In genomic region chr14:38662781-38663180, GRCh38 we compare ENCODE assay signal across 22 cellular contexts.
A peak's percentile ranks its signal among the peaks of the same experiment; 100 is the strongest.
DNase-seq lines count a peak whose midpoint lies in the region; ATAC-seq and TF ChIP-seq lines count a peak whose summit lies in the region.
"Had no signal": no experiment of that assay in that cellular context is flagged by ENCODE, and none has a peak within 500 bp of the region (broad histone marks: within the 10 kb centered on the region; RNA-seq: fewer than 3 reads in every experiment).

No MANE protein-coding gene starts in this region.

- H3K36me3 Mint-ChIP-seq in nephron progenitor cell (ENCODE audit: low read depth): no peaks in the 10 kb centered on the region
- H3K36me3 Mint-ChIP-seq: brain; CD4-positive, alpha-beta memory T cell; natural killer cell; stimulated activated memory B cell treated with anti-CD40 and anti-IgM and Interleukin-4, amounts not matched to agents 10 μg/mL and 1 μg/mL and 100 μg/mL, for 72 hours; T-cell had no signal

- peak overlapping the region; percentile 18 for H3K27ac Mint-ChIP-seq in nephron progenitor cell
- H3K27ac Mint-ChIP-seq: activated CD4-positive, alpha-beta T cell treated with anti-CD3 and anti-CD28 coated beads, Interleukin-2, amount 10 ng/mL, durations not matched to agents 7 days and 5 days; activated T-helper 2 cell treated with anti-CD3 and anti-CD28 coated beads, Interferon-gamma antibody, Interleukin-2, Interleukin-4, amounts not matched to agents 10 μg/mL and 5 μg/mL and 100 μg/mL, durations not matched to agents 14 hours and 24 hours and 36 hours; brain; natural killer cell; stimulated activated memory B cell treated with anti-CD40 and anti-IgM and Interleukin-4, amounts not matched to agents 10 μg/mL and 1 μg/mL and 100 μg/mL, for 72 hours; T-cell had no signal

- no peaks in the 10 kb centered on the region for H3K79me2 ChIP-seq in PC-3 (ENCODE audit: low read length)

- H3K9me3 Mint-ChIP-seq in nephron progenitor cell: no peaks in the 10 kb centered on the region
- H3K9me3 Mint-ChIP-seq: activated CD4-positive, alpha-beta T cell treated with anti-CD3 and anti-CD28 coated beads, Interleukin-2, amount 10 ng/mL, durations not matched to agents 7 days and 5 days; activated T-helper 2 cell treated with anti-CD3 and anti-CD28 coated beads, Interferon-gamma antibody, Interleukin-2, Interleukin-4, amounts not matched to agents 10 μg/mL and 5 μg/mL and 100 μg/mL, durations not matched to agents 14 hours and 24 hours and 36 hours; brain had no signal

- H2AFZ ChIP-seq in PC-3 (ENCODE audit: low read length): no peak overlapping the region

- POLR2A ChIA-PET in PC-3 (lab: Charles Lee; ENCODE audit: unreplicated experiment): no interaction called here

- H3K4me2 ChIP-seq in PC-3 (ENCODE audit: low read length): no peak overlapping the region

- no peaks in the 10 kb centered on the region for H3K4me1 ChIP-seq in PC-3 (ENCODE audit: insufficient read depth, low read length)
- no peaks in the 10 kb centered on the region for H3K4me1 ChIP-seq in effector memory CD4-positive, alpha-beta T cell (ENCODE audit: control insufficient read depth, insufficient read depth, low read length, poor library complexity, severe bottlenecking)
- H3K4me1 ChIP-seq: gastrocnemius medialis had no signal

- peaks cover 9% of the 10 kb centered on the region for H3K4me1 Mint-ChIP-seq in nephron progenitor cell
- H3K4me1 Mint-ChIP-seq: activated CD4-positive, alpha-beta T cell treated with anti-CD3 and anti-CD28 coated beads, Interleukin-2, amount 10 ng/mL, durations not matched to agents 7 days and 5 days; CD4-positive, alpha-beta memory T cell; natural killer cell; stimulated activated memory B cell treated with anti-CD40 and anti-IgM and Interleukin-4, amounts not matched to agents 10 μg/mL and 1 μg/mL and 100 μg/mL, for 72 hours; T-cell had no signal

- no peaks in the 10 kb centered on the region for H3K9me2 ChIP-seq in PC-3 (replicated peaks; ENCODE audit: low read length)

- no peaks in the 10 kb centered on the region for H3K36me3 ChIP-seq in PC-3 (ENCODE audit: low read depth, low read length)
- no peaks in the 10 kb centered on the region for H3K36me3 ChIP-seq in effector memory CD4-positive, alpha-beta T cell (ENCODE audit: control insufficient read depth, insufficient read depth, low read length)
- H3K36me3 ChIP-seq: gastrocnemius medialis, thoracic aorta had no signal

- intact Hi-C loops in PC-3 (cut with micrococcal nuclease): no loop called here

- H3K4me3 Mint-ChIP-seq in nephron progenitor cell: no peak overlapping the region
- H3K4me3 Mint-ChIP-seq: activated CD4-positive, alpha-beta T cell treated with anti-CD3 and anti-CD28 coated beads, Interleukin-2, amount 10 ng/mL, durations not matched to agents 7 days and 5 days; brain; CD4-positive, alpha-beta memory T cell; natural killer cell; stimulated activated memory B cell treated with anti-CD40 and anti-IgM and Interleukin-4, amounts not matched to agents 10 μg/mL and 1 μg/mL and 100 μg/mL, for 72 hours; T-cell had no signal

- TF ChIP-seq CTCF in PC-3 (conservative IDR thresholded peaks at IDR 0.05; ENCODE audit: low read depth, low read length) (no peak), nephron progenitor cell (IDR thresholded peaks at IDR 0.05) (no peak)

- no peak for ATAC-seq in PC-3
- ATAC-seq in HG02763 (IDR thresholded peaks at IDR 0.05; ENCODE audit: unreplicated experiment): no peak
- ATAC-seq in HG02798 (IDR thresholded peaks at IDR 0.05; ENCODE audit: poor library complexity, unreplicated experiment): no peak
- ATAC-seq: esophagus mucosa; gastrocnemius medialis; HCT116; natural killer cell; stimulated activated memory B cell treated with anti-CD40 and anti-IgM and Interleukin-4, amounts not matched to agents 10 μg/mL and 1 μg/mL and 100 μg/mL, for 72 hours; T-cell had no signal

- no peaks in the 10 kb centered on the region for H3K27me3 Mint-ChIP-seq in nephron progenitor cell (ENCODE audit: low read depth, poor library complexity)
- H3K27me3 Mint-ChIP-seq: activated CD4-positive, alpha-beta T cell treated with anti-CD3 and anti-CD28 coated beads, Interleukin-2, amount 10 ng/mL, durations not matched to agents 7 days and 5 days; brain; stimulated activated memory B cell treated with anti-CD40 and anti-IgM and Interleukin-4, amounts not matched to agents 10 μg/mL and 1 μg/mL and 100 μg/mL, for 72 hours had no signal

- DNase-seq in DMS79 (lab: John Stamatoyannopoulos, UW) (peak; percentile 79), NCI-H1105 treated with DMSO at 0.1 percent for 48 hours (lab: John Stamatoyannopoulos, UW) (peak; percentile 86), PC-3 (peak; percentile 16), nephron progenitor cell (peak; percentile 2), AG08395 (ENCODE audit: low spot score) (no peak)
- DNase-seq in effector memory CD4-positive, alpha-beta T cell: no peak
- DNase-seq: activated CD4-positive, alpha-beta T cell treated with anti-CD3 and anti-CD28 coated beads, Interleukin-2, amount 10 ng/mL, durations not matched to agents 7 days and 5 days; CD4-positive, alpha-beta memory T cell; effector CD8-positive, alpha-beta T cell; gastrocnemius medialis; natural killer cell; NCI-H1694; NCI-H226; T-cell had no signal

- peaks cover 33% of the 10 kb centered on the region for H3K27me3 ChIP-seq in PC-3 (ENCODE audit: low read length)
- no peaks in the 10 kb centered on the region for H3K27me3 ChIP-seq in effector memory CD4-positive, alpha-beta T cell (replicated peaks; ENCODE audit: control insufficient read depth, insufficient read depth, low read length, poor library complexity, severe bottlenecking)
- H3K27me3 ChIP-seq: gastrocnemius medialis had no signal

- no peaks in the 10 kb centered on the region for H3F3A ChIP-seq in PC-3 (ENCODE audit: low read length, unreplicated experiment)

- no peak overlapping the region for H3K9ac ChIP-seq in PC-3 (ENCODE audit: low read length)

- H3K4me3 ChIP-seq in PC-3 (ENCODE audit: low read length): no peak overlapping the region
- H3K4me3 ChIP-seq in effector memory CD4-positive, alpha-beta T cell (ENCODE audit: insufficient read depth, low read depth, low read length, poor library complexity, severe bottlenecking): no peak overlapping the region
- H3K4me3 ChIP-seq: gastrocnemius medialis, thoracic aorta had no signal

- H3K9me3 ChIP-seq in PC-3 (ENCODE audit: low read length): no peaks in the 10 kb centered on the region
- H3K9me3 ChIP-seq in effector memory CD4-positive, alpha-beta T cell (ENCODE audit: control insufficient read depth, low read length): no peaks in the 10 kb centered on the region
- H3K9me3 ChIP-seq: gastrocnemius medialis, thoracic aorta had no signal

- no peak overlapping the region for H3K27ac ChIP-seq in PC-3 (ENCODE audit: low read length)
- no peak overlapping the region for H3K27ac ChIP-seq in effector memory CD4-positive, alpha-beta T cell (ENCODE audit: insufficient read depth, low read length, poor library complexity, severe bottlenecking)
- H3K27ac ChIP-seq: gastrocnemius medialis, thoracic aorta had no signal

- CTCF ChIA-PET in PC-3 (lab: Charles Lee): no interaction called here

- no peaks in the 10 kb centered on the region for H4K20me1 ChIP-seq in PC-3 (ENCODE audit: low read length)

- BruUV-seq in PC-3 (replicated peaks; lab: Mats Ljungman, UMichigan): no TSS peak

Comparison
In these comparisons a context has a peak if more than half of its experiments do, and no peak if none do; other contexts are left out.
1. DNase-seq: peak in DMS79 (single experiment), NCI-H1105 treated with DMSO at 0.1 percent for 48 hours (single experiment), PC-3 (single experiment) and nephron progenitor cell (single experiment); none in effector memory CD4-positive, alpha-beta T cell (0 of 3) and AG08395 (single experiment).